20 cellular contexts compared by ENCODE assay signal in genomic region chr3:186219211-186219638, GRCh38.
DNase-seq lines count a peak whose midpoint lies in the region; ATAC-seq and TF ChIP-seq lines count a peak whose summit lies in the region.
"Had no signal": no experiment of that assay in that cellular context is flagged by ENCODE, and none has a peak within 500 bp of the region (broad histone marks: within the 10 kb centered on the region; RNA-seq: fewer than 3 reads in every experiment).

No MANE protein-coding gene starts in this region.

- no peak overlapping the region for H3K27ac ChIP-seq in H9 (ENCODE audit: insufficient read length, low read depth, low read length)
- peak overlapping the region; percentile 85 to 95 (median 92) for H3K27ac ChIP-seq in gastrocnemius medialis
- H3K27ac ChIP-seq: hepatocyte, ovary, thoracic aorta had no signal

- no peak overlapping the region for H4K5ac ChIP-seq in H9 (ENCODE audit: insufficient read length, low read depth, low read length)

- H3K79me2 ChIP-seq in H9 (ENCODE audit: insufficient read depth, low read length), result no peaks in the 10 kb centered on the region
- H3K79me2 ChIP-seq: hepatocyte had no signal

- no peak overlapping the region for H2BK120ac ChIP-seq in H9 (ENCODE audit: low read depth, low read length, poor library complexity, severe bottlenecking)

- no peak overlapping the region for H3K56ac ChIP-seq in H9 (ENCODE audit: insufficient read length, low read depth, low read length)

- in situ Hi-C loops in gastrocnemius medialis (cut with MboI; ENCODE audit: low sequenced_read_pairs in 4 of 4), result no loop called here

- no peak overlapping the region for H3K14ac ChIP-seq in H9 (ENCODE audit: insufficient read depth, low read length)

- H3K79me1 ChIP-seq in H9 (ENCODE audit: insufficient read depth, low read depth, low read length, poor library complexity, severe bottlenecking), result no peaks in the 10 kb centered on the region

- no peak overlapping the region for H3K18ac ChIP-seq in H9 (ENCODE audit: insufficient read length, low read depth, low read length)

- H3K4me3 Mint-ChIP-seq in H9 (no peak overlapping the region), WTC11 (no peak overlapping the region)
- H3K4me3 Mint-ChIP-seq in activated CD8-positive, alpha-beta memory T cell treated with anti-CD3 and anti-CD28 coated beads, Interleukin-2, amount 10 ng/mL, durations not matched to agents 7 days and 5 days, result no peak overlapping the region
- H3K4me3 Mint-ChIP-seq: activated naive CD8-positive, alpha-beta T cell; CD4-positive, alpha-beta T cell; memory B cell; naive thymus-derived CD4-positive, alpha-beta T cell had no signal

- no peak overlapping the region for H2BK15ac ChIP-seq in H9 (ENCODE audit: low read depth, low read length)

- ATAC-seq in WTC11 (peak; percentile 23; the same call in 1 of the 2 replicates), Right ventricle myocardium superior (ENCODE audit: poor library complexity) (peak; percentile 73), gastrocnemius medialis (peak; percentile 58 to 61)
- no peak for ATAC-seq in activated CD8-positive, alpha-beta memory T cell treated with anti-CD3 and anti-CD28 coated beads, Interleukin-2, amount 10 ng/mL, durations not matched to agents 7 days and 5 days
- ATAC-seq: naive thymus-derived CD4-positive, alpha-beta T cell; sciatic nerve had no signal

- H3K36me3 ChIP-seq in gastrocnemius medialis, result no peaks in the 10 kb centered on the region
- H3K36me3 ChIP-seq: ovary, thoracic aorta had no signal

- no peak overlapping the region for H3K4ac ChIP-seq in H9 (ENCODE audit: low read depth, low read length)

- POLR2A ChIA-PET in WTC11 (lab: Charles Lee), result no interaction called here

- H3K4me3 ChIP-seq in gastrocnemius medialis, result no peak overlapping the region
- H3K4me3 ChIP-seq: hepatocyte, ovary, thoracic aorta had no signal

- no peaks in the 10 kb centered on the region for H3K4me1 ChIP-seq in H9 (ENCODE audit: insufficient read depth, low read length)
- peaks cover 30 to 49% of the 10 kb centered on the region in 2 donors for H3K4me1 ChIP-seq in gastrocnemius medialis

- H3K23me2 ChIP-seq in H9 (ENCODE audit: insufficient read length, low read depth, low read length, poor library complexity, severe bottlenecking), result no peaks in the 10 kb centered on the region

- H2BK5ac ChIP-seq in H9 (ENCODE audit: insufficient read length, low read length), result no peak overlapping the region

- no CpG with 5 or more reads among the region's 7 CpGs for WGBS in H9 (ENCODE audit: extremely low coverage, insufficient read length, low lambda C conversion rate)

- H3K9me3 Mint-ChIP-seq in H9 (no peaks in the 10 kb centered on the region), WTC11 (no peaks in the 10 kb centered on the region)
- no peaks in the 10 kb centered on the region for H3K9me3 Mint-ChIP-seq in activated CD8-positive, alpha-beta memory T cell treated with anti-CD3 and anti-CD28 coated beads, Interleukin-2, amount 10 ng/mL, durations not matched to agents 7 days and 5 days (ENCODE audit: low read depth)
- H3K9me3 Mint-ChIP-seq: CD4-positive, alpha-beta T cell; memory B cell had no signal

- H3K36me3 Mint-ChIP-seq in H9 (ENCODE audit: insufficient read depth in 1 of 3, low read depth in 3 of 3) (no peaks in the 10 kb centered on the region), WTC11 (no peaks in the 10 kb centered on the region)
- H3K36me3 Mint-ChIP-seq in activated CD8-positive, alpha-beta memory T cell treated with anti-CD3 and anti-CD28 coated beads, Interleukin-2, amount 10 ng/mL, durations not matched to agents 7 days and 5 days, result no peaks in the 10 kb centered on the region
- H3K36me3 Mint-ChIP-seq: activated naive CD8-positive, alpha-beta T cell had no signal

- H3K4me1 Mint-ChIP-seq in H9 (peaks cover 7 to 19% of the 10 kb centered on the region in 2 experiments), WTC11 (peaks cover 37% of the 10 kb centered on the region)
- H3K4me1 Mint-ChIP-seq in activated CD8-positive, alpha-beta memory T cell treated with anti-CD3 and anti-CD28 coated beads, Interleukin-2, amount 10 ng/mL, durations not matched to agents 7 days and 5 days, result peaks cover 19% of the 10 kb centered on the region

- TF ChIP-seq CTCF in H9 (conservative IDR thresholded peaks at IDR 0.05), result 0 out of 3 replicates have a peak, but pooled peaks have one; percentile 11
- no peak for TF ChIP-seq CTCF in WTC11 (IDR thresholded peaks at IDR 0.05)
- TF ChIP-seq CTCF in gastrocnemius medialis (IDR thresholded peaks at IDR 0.05 in 4 of 5, conservative IDR thresholded peaks at IDR 0.05 in 1 of 5), result peak; percentile 15 to 61 (median 24)

- H3K27ac Mint-ChIP-seq in H9, result peak overlapping the region in 1 of 3 experiments; percentile 52; a peak in 2 of 7 replicates
- no peak overlapping the region for H3K27ac Mint-ChIP-seq in WTC11
- no peak overlapping the region for H3K27ac Mint-ChIP-seq in activated CD8-positive, alpha-beta memory T cell treated with anti-CD3 and anti-CD28 coated beads, Interleukin-2, amount 10 ng/mL, durations not matched to agents 7 days and 5 days
- H3K27ac Mint-ChIP-seq: activated naive CD8-positive, alpha-beta T cell; CD4-positive, alpha-beta T cell; memory B cell; naive thymus-derived CD4-positive, alpha-beta T cell had no signal

- H3K27me3 ChIP-seq in H9 (ENCODE audit: insufficient read depth, low read length) (no peaks in the 10 kb centered on the region), gastrocnemius medialis (no peaks in the 10 kb centered on the region)
- H3K27me3 ChIP-seq: ovary had no signal

- no peak overlapping the region for H3T11ph ChIP-seq in H9 (ENCODE audit: low read length)

- H3K4me2 ChIP-seq in H9 (ENCODE audit: insufficient read depth, insufficient read length, low read length), result no peak overlapping the region
- H3K4me2 ChIP-seq: hepatocyte had no signal

- no peak overlapping the region for H3K9ac ChIP-seq in H9 (ENCODE audit: extremely low read depth, insufficient read length, low read length)

- CTCF ChIA-PET in WTC11 (lab: Charles Lee), result interaction anchor here (0.7 to 3.1 kb wide), 14 partner anchors 9 to 542 kb away, joined by 3 to 14 read pairs (median 4); no protein-coding TSS in a partner anchor
- CTCF ChIA-PET in activated CD8-positive, alpha-beta memory T cell treated with anti-CD3 and anti-CD28 coated beads, Interleukin-2, amount 10 ng/mL, durations not matched to agents 7 days and 5 days (lab: Charles Lee), result interaction anchor here (0.7 kb wide), 1 partner anchor 559 kb away, joined by 3 read pairs; no protein-coding TSS in a partner anchor

- no peak overlapping the region for H2AK5ac ChIP-seq in H9 (ENCODE audit: insufficient read length, low read length)

- no peak overlapping the region for H3K23ac ChIP-seq in H9 (ENCODE audit: insufficient read length, low read depth, low read length)

- H4K8ac ChIP-seq in H9 (replicated peaks; ENCODE audit: insufficient read length, low read depth, low read length), result no peak overlapping the region

- H3K27me3 Mint-ChIP-seq in H9 (ENCODE audit: low read depth) (peaks cover 40% of the 10 kb centered on the region), WTC11 (ENCODE audit: low read depth) (no peaks in the 10 kb centered on the region)
- peaks cover 50% of the 10 kb centered on the region for H3K27me3 Mint-ChIP-seq in activated CD8-positive, alpha-beta memory T cell treated with anti-CD3 and anti-CD28 coated beads, Interleukin-2, amount 10 ng/mL, durations not matched to agents 7 days and 5 days
- H3K27me3 Mint-ChIP-seq: activated naive CD8-positive, alpha-beta T cell; memory B cell had no signal

- intact Hi-C loops in Right ventricle myocardium superior (cut with DNase I) (no loop called here), gastrocnemius medialis (cut with DNase I; ENCODE audit: low total_unique reads) (loop anchor here (1.0 kb wide), 1 partner anchor 20 kb away; no protein-coding TSS in a partner anchor)

- no peaks in the 10 kb centered on the region for H3K9me3 ChIP-seq in H9 (ENCODE audit: control insufficient read depth, low read depth, low read length)
- no peaks in the 10 kb centered on the region for H3K9me3 ChIP-seq in gastrocnemius medialis
- H3K9me3 ChIP-seq: ovary, thoracic aorta had no signal

- DNase-seq in H9 (no peak), WTC11 (ENCODE audit: low spot score) (no peak), Right ventricle myocardium superior (no peak), gastrocnemius medialis (peak; percentile 84 to 91)
- DNase-seq in effector CD4-positive, alpha-beta T cell, result no peak
- no peak for DNase-seq in activated CD8-positive, alpha-beta memory T cell treated with anti-CD3 and anti-CD28 coated beads, Interleukin-2, amount 50 U/mL, for 4 hours
- DNase-seq in activated CD8-positive, alpha-beta memory T cell treated with anti-CD3 and anti-CD28 coated beads, Interleukin-2, amount 10 ng/mL, durations not matched to agents 7 days and 5 days, result no peak
- DNase-seq: activated CD8-positive, alpha-beta memory T cell treated with anti-CD3 and anti-CD28 coated beads for 24 hours; CD4-positive, alpha-beta T cell; islet precursor cell; naive thymus-derived CD4-positive, alpha-beta T cell; NCI-H1048; NCI-H2081 treated with DMSO at 0.1 percent for 48 hours; ovary; RPMI8226 had no signal

- H2BK20ac ChIP-seq in H9 (ENCODE audit: low read depth, low read length, poor library complexity, severe bottlenecking), result no peak overlapping the region

- H4K20me1 ChIP-seq in H9 (ENCODE audit: control insufficient read depth, insufficient read depth, insufficient read length), result no peaks in the 10 kb centered on the region

- H2BK12ac ChIP-seq in H9 (ENCODE audit: insufficient read length, low read depth, low read length), result no peak overlapping the region

- H4K91ac ChIP-seq in H9 (ENCODE audit: insufficient read length, low read depth, low read length), result no peak overlapping the region

- peak in 1 of 2 donors; percentile 35 for TF ChIP-seq POLR2A in gastrocnemius medialis (IDR thresholded peaks at IDR 0.05)

- no peak overlapping the region for H2AFZ ChIP-seq in H9 (ENCODE audit: low read length)
- H2AFZ ChIP-seq: hepatocyte had no signal

TF ChIP-seq in WTC11, 78 proteins besides CTCF, POLR2A, EP300 and RAD21 (continues in another document):
- TF ChIP-seq ZNF232 (CRISPR knock-in tag; IDR thresholded peaks at IDR 0.05) (no peak), ZNF138 (CRISPR knock-in tag; conservative IDR thresholded peaks at IDR 0.05) (no peak), TP53 (CRISPR knock-in tag; IDR thresholded peaks at IDR 0.05) (no peak), OVOL2 (CRISPR knock-in tag; IDR thresholded peaks at IDR 0.05; ENCODE audit: borderline replicate concordance) (no peak), ATF3 (CRISPR knock-in tag; conservative IDR thresholded peaks at IDR 0.05) (no peak), JUN (CRISPR knock-in tag; IDR thresholded peaks at IDR 0.05) (no peak)

Comparison
In these comparisons a context has a peak if more than half of its experiments do, and no peak if none do; other contexts are left out.
1. DNase-seq: peak in gastrocnemius medialis (2 of 2); none in H9 (single experiment), WTC11 (single experiment), Right ventricle myocardium superior (single experiment), effector CD4-positive, alpha-beta T cell (single experiment), activated CD8-positive, alpha-beta memory T cell treated with anti-CD3 and anti-CD28 coated beads, Interleukin-2, amount 50 U/mL, for 4 hours (single experiment) and activated CD8-positive, alpha-beta memory T cell treated with anti-CD3 and anti-CD28 coated beads, Interleukin-2, amount 10 ng/mL, durations not matched to agents 7 days and 5 days (single experiment).